Comparison of ENCODE assay signal across 16 cellular contexts in genomic region chr9:134210908-134211810, GRCh38. TPM values are rescaled to one million over a fixed set of nuclear protein-coding genes. Genes with fewer than 3 reads are reported as not detected.
DNase-seq lines count a peak whose midpoint lies in the region; ATAC-seq, FAIRE-seq and TF ChIP-seq lines count a peak whose summit lies in the region.
"Had no signal": no experiment of that assay in that cellular context is flagged by ENCODE, and none has a peak within 500 bp of the region (broad histone marks: within the 10 kb centered on the region; RNA-seq: fewer than 3 reads in every experiment).

No MANE protein-coding gene starts in this region.

- H2AK5ac ChIP-seq in IMR-90 (ENCODE audit: low read depth, low read length), result 0 out of 2 replicates have a peak overlapping the region, but pooled peaks have one; percentile 26

- no peak for TF ChIP-seq RAD21 in IMR-90 (IDR thresholded peaks at IDR 0.05; ENCODE audit: low read length)

- H3K14ac ChIP-seq in IMR-90 (replicated peaks; ENCODE audit: low read depth, low read length), result no peak overlapping the region

- H2BK5ac ChIP-seq in IMR-90 (ENCODE audit: low read depth, low read length, poor library complexity, severe bottlenecking), result no peak overlapping the region

- no peak overlapping the region for H4K91ac ChIP-seq in IMR-90 (ENCODE audit: insufficient read depth, low read depth, low read length)

- H3K79me1 ChIP-seq in IMR-90 (ENCODE audit: low read depth in 1 of 2, low read length in 2 of 2), result no peaks in the 10 kb centered on the region

- H3K18ac ChIP-seq in IMR-90 (ENCODE audit: low read depth, low read length), result no peak overlapping the region

- H3K4ac ChIP-seq in IMR-90 (ENCODE audit: low read depth, low read length), result no peak overlapping the region

- H2BK15ac ChIP-seq in IMR-90 (ENCODE audit: low read depth, low read length), result no peak overlapping the region

- H2AFZ ChIP-seq in IMR-90 (replicated peaks; ENCODE audit: low read length, poor library complexity), result no peak overlapping the region

- H2AK9ac ChIP-seq in IMR-90 (replicated peaks; ENCODE audit: low read depth, low read length, poor library complexity), result no peak overlapping the region

- no TSS peak for BruUV-seq in IMR-90 (replicated peaks; lab: Mats Ljungman, UMichigan)

- H3K4me3 ChIP-seq in IMR-90 (ENCODE audit: insufficient read depth, low read depth, low read length), result no peak overlapping the region
- H3K4me3 ChIP-seq in kidney (ENCODE audit: low read length in 2 of 2), result no peak overlapping the region
- H3K4me3 ChIP-seq in sigmoid colon, result no peak overlapping the region

- no peak overlapping the region for H4K8ac ChIP-seq in IMR-90 (ENCODE audit: low read depth in 2 of 2, low read length in 2 of 2)

- in situ Hi-C loops in IMR-90 (cut with MboI; ENCODE audit: low sequenced_read_pairs), result no loop called here

- no peak overlapping the region for H3K56ac ChIP-seq in IMR-90 (ENCODE audit: extremely low read depth, insufficient read depth, low read length)

- H3K27ac ChIP-seq in IMR-90 (ENCODE audit: insufficient read depth, low read length) (no peak overlapping the region), kidney (ENCODE audit: low read depth in 2 of 2, low read length in 2 of 2) (no peak overlapping the region), sigmoid colon (peak overlapping the region; percentile 15 to 70 (median 53))
- H3K27ac ChIP-seq: brain microvascular endothelial cell, HL-60 had no signal

- TF ChIP-seq EP300 in sigmoid colon (IDR thresholded peaks at IDR 0.05), result no peak

- 70% methylated on average over 4 of the region's 22 CpGs; no CpG with 5 or more reads in 1 of the 2 experiments for WGBS in IMR-90 (ENCODE audit: extremely low coverage in 2 of 2, insufficient read length in 1 of 2), 2 experiments
- WGBS in sigmoid colon, 2 donors, result 82 to 83% methylated on average over 22 of the region's 22 CpGs

- H3K4me1 ChIP-seq in IMR-90 (ENCODE audit: control insufficient read depth, insufficient read depth, low read length) (peaks cover 26% of the 10 kb centered on the region), kidney (ENCODE audit: control insufficient read depth in 1 of 2, insufficient read depth in 1 of 2, low read depth in 1 of 2, low read length in 2 of 2) (peaks cover 0 to 10% of the 10 kb centered on the region in 2 donors), sigmoid colon (peaks cover 0 to 29% (median 26%) of the 10 kb centered on the region in 4 donors)

- CTCF ChIA-PET in IMR-90 (lab: Yijun Ruan, JAX), result no interaction called here

- FAIRE-seq in kidney (lab: Jason Lieb, UNC), result no peak

- DNase-seq in IMR-90 (no peak), cerebellar nuclear complex (lab: John Stamatoyannopoulos, UW) (peak; percentile 67 to 74), kidney (peak; percentile 56), sigmoid colon (peak; percentile 75), SW 1271 (lab: John Stamatoyannopoulos, UW) (no peak), DMS53 (lab: John Stamatoyannopoulos, UW) (no peak), islet precursor cell (no peak), NCI-H2107 treated with DMSO at 0.1 percent for 48 hours (lab: John Stamatoyannopoulos, UW; ENCODE audit: unreplicated experiment) (no peak)
- DNase-seq: activated CD4-positive, CD25-positive, alpha-beta regulatory T cell; activated T-cell treated with anti-CD3 and anti-CD28 coated beads, Interleukin-2, amount 50 U/mL, for 24 hours; brain microvascular endothelial cell; natural killer cell; NCI-H524; stimulated activated CD4-positive, alpha-beta T cell treated with anti-CD3 and anti-CD28 coated beads, Interleukin-15, amount 100 ng/mL, for 24 hours had no signal

- no peaks in the 10 kb centered on the region for H3K36me3 ChIP-seq in IMR-90 (ENCODE audit: control insufficient read depth, insufficient read depth, low read length)
- no peaks in the 10 kb centered on the region for H3K36me3 ChIP-seq in kidney (ENCODE audit: control insufficient read depth in 1 of 2, insufficient read depth in 2 of 2, low read length in 2 of 2)
- no peaks in the 10 kb centered on the region for H3K36me3 ChIP-seq in sigmoid colon
- H3K36me3 ChIP-seq: brain microvascular endothelial cell had no signal

- POLR2A ChIA-PET in IMR-90 (lab: Charles Lee; ENCODE audit: unreplicated experiment), result no interaction called here

- no peak overlapping the region for H3K23ac ChIP-seq in IMR-90 (ENCODE audit: low read depth, low read length)

- no peak overlapping the region for H4K5ac ChIP-seq in IMR-90 (ENCODE audit: low read depth, low read length)

- H3K9me3 ChIP-seq in IMR-90 (ENCODE audit: control insufficient read depth, insufficient read depth, low read length) (peaks cover 3% of the 10 kb centered on the region; the same call in 1 of the 2 replicates), kidney (ENCODE audit: control insufficient read depth in 1 of 2, low read length in 2 of 2) (peaks cover 0 to 7% of the 10 kb centered on the region in 2 donors), sigmoid colon (peaks cover 0 to 7% (median 0%) of the 10 kb centered on the region in 4 donors)

- no peaks in the 10 kb centered on the region for H4K20me1 ChIP-seq in IMR-90 (ENCODE audit: insufficient read depth, low read length)

- no peak for ATAC-seq in IMR-90 (ENCODE audit: low read depth)
- ATAC-seq: natural killer cell had no signal

- H3K27me3 ChIP-seq in IMR-90 (ENCODE audit: control insufficient read depth, insufficient read depth, low read length), result peaks cover 2% of the 10 kb centered on the region; the same call in 1 of the 2 replicates
- H3K27me3 ChIP-seq in sigmoid colon, result no peaks in the 10 kb centered on the region
- H3K27me3 ChIP-seq: brain microvascular endothelial cell had no signal

- dilution Hi-C loops in IMR-90 (cut with HindIII; ENCODE audit: low sequenced_read_pairs, unreplicated experiment), result no loop called here

- no peak overlapping the region for H2BK20ac ChIP-seq in IMR-90 (ENCODE audit: low read depth, low read length)

- no peak overlapping the region; the same call in 1 of the 2 replicates for H2BK120ac ChIP-seq in IMR-90 (ENCODE audit: low read depth, low read length)

- no peak overlapping the region for H3K9ac ChIP-seq in IMR-90 (ENCODE audit: low read depth, low read length)
- H3K9ac ChIP-seq in kidney (ENCODE audit: low read length in 2 of 2), result no peak overlapping the region

- no peak for TF ChIP-seq POLR2A in IMR-90 (IDR thresholded peaks at IDR 0.05; ENCODE audit: low read depth, low read length)
- TF ChIP-seq POLR2A in sigmoid colon (IDR thresholded peaks at IDR 0.05), result no peak

- intact Hi-C loops in IMR-90 (cut with micrococcal nuclease) (no loop called here), kidney (cut with DNase I) (no loop called here), sigmoid colon (cut with DNase I) (no loop called here)

- TF ChIP-seq CTCF in IMR-90 (conservative IDR thresholded peaks at IDR 0.05; ENCODE audit: low read depth, low read length) (no peak), kidney (IDR thresholded peaks at IDR 0.05; ENCODE audit: borderline replicate concordance, extremely low read depth, insufficient read depth) (no peak), sigmoid colon (IDR thresholded peaks at IDR 0.05) (no peak)

- peaks cover 15% of the 10 kb centered on the region; the same call in 1 of the 2 replicates for H3K9me1 ChIP-seq in IMR-90 (ENCODE audit: insufficient read depth, low read length)

- no peak overlapping the region for H3K4me2 ChIP-seq in IMR-90 (ENCODE audit: low read depth, low read length)

TF ChIP-seq in IMR-90, 13 proteins besides CTCF, POLR2A, EP300 and RAD21:
- no peak for TF ChIP-seq MAFK (IDR thresholded peaks at IDR 0.05; ENCODE audit: low read depth, low read length)
- no peak for TF ChIP-seq RCOR1 (IDR thresholded peaks at IDR 0.05; ENCODE audit: insufficient replicate concordance, low read length)
- TF ChIP-seq CEBPB (IDR thresholded peaks at IDR 0.05; ENCODE audit: low read depth, low read length), result no peak
- no peak for TF ChIP-seq ELK1 (IDR thresholded peaks at IDR 0.05; ENCODE audit: borderline replicate concordance, low read depth, low read length)
- TF ChIP-seq NFE2L2 (IDR thresholded peaks at IDR 0.05; ENCODE audit: low read depth, low read length), result no peak
- no peak for TF ChIP-seq MXI1 (IDR thresholded peaks at IDR 0.05; ENCODE audit: borderline replicate concordance, low read depth, low read length)
- TF ChIP-seq RFX5 (IDR thresholded peaks at IDR 0.05; ENCODE audit: low read depth, low read length), result no peak
- no peak for TF ChIP-seq SMC3 (IDR thresholded peaks at IDR 0.05; ENCODE audit: low read depth, low read length)

RNA-seq across cellular contexts. Expression of gene RNU6ATAC, which starts 46.8 kb away (rescaled TPM):
- under 0.01 TPM in 1 of 2 replicates, not detected in the other for total RNA-seq in IMR-90 (2012; rRNA removed)
- polyA plus RNA-seq in IMR-90 (2012; rRNA removed), result not detected in 2 replicates
- polyA plus RNA-seq in IMR-90 (2012; cell fraction: cytosol; rRNA removed), result not detected in 2 replicates
- not detected in 2 replicates for polyA plus RNA-seq in IMR-90 (2012; cell fraction: nucleus; rRNA removed; ENCODE audit: low replicate concordance)
- 232 TPM for total RNA-seq in kidney
- polyA plus RNA-seq in kidney (ENCODE audit: insufficient read depth, low read depth, low replicate concordance), result not detected
- not detected for total RNA-seq in sigmoid colon
- not detected for polyA plus RNA-seq in sigmoid colon
- total RNA-seq: SK-MEL-5 had no signal

Comparison
In these comparisons a context has a peak if more than half of its experiments do, and no peak if none do; other contexts are left out.
1. DNase-seq: peak in cerebellar nuclear complex (2 of 2), kidney (single experiment) and sigmoid colon (single experiment); none in IMR-90 (single experiment), SW 1271 (0 of 2), DMS53 (single experiment), islet precursor cell (single experiment) and NCI-H2107 treated with DMSO at 0.1 percent for 48 hours (single experiment).
2. H3K27ac ChIP-seq: peak in sigmoid colon (4 of 4); none in IMR-90 (single experiment) and kidney (0 of 2).
3. RNA of gene RNU6ATAC, which starts 46.8 kb away (total RNA-seq): 232 TPM in kidney (single experiment); under 0.01 TPM in IMR-90 and not detected in sigmoid colon; every median in the first group is over 100 times any median in the second.